In genomic region chr3:120348065-120348980, GRCh38 we compare ENCODE assay signal across 8 cellular contexts. TPM values are rescaled to one million over a fixed set of nuclear protein-coding genes. Genes with fewer than 3 reads are reported as not detected.
DNase-seq lines count a peak whose midpoint lies in the region; ATAC-seq and TF ChIP-seq lines count a peak whose summit lies in the region.

No MANE protein-coding gene starts in this region.

- intact Hi-C loops in activated CD4-positive, alpha-beta memory T cell treated with anti-CD3 and anti-CD28 coated beads for 36 hours (cut with micrococcal nuclease) = loop anchor here (1.0 to 10.0 kb wide), 11 partner anchors 69 to 1489 kb away; partner anchors contain the start of genes ARHGAP31, EAF2, GSK3B and GTF2E1
- intact Hi-C loops in naive thymus-derived CD4-positive, alpha-beta T cell (cut with micrococcal nuclease) = loop anchor here (2.0 to 10.0 kb wide), 8 partner anchors 210 to 1486 kb away; partner anchors contain the start of genes CFAP91 (in 1 of the 2), EAF2 (in 1 of the 2), IQCB1 (in 1 of the 2) and NDUFB4 (in 1 of the 2)
- intact Hi-C loops in thyroid gland (cut with DNase I) = loop anchor here (5.0 to 10.0 kb wide), 3 partner anchors 66 to 206 kb away; no protein-coding TSS in a partner anchor

- H3K4me1 ChIP-seq in endodermal cell (ENCODE audit: control insufficient read depth, insufficient read depth, low read length) (no peaks in the 10 kb centered on the region), thyroid gland (peaks cover 12 to 18% of the 10 kb centered on the region in 2 donors)
- H3K4me1 ChIP-seq in naive thymus-derived CD4-positive, alpha-beta T cell (ENCODE audit: control insufficient read depth in 2 of 2, insufficient read depth in 2 of 2, low read length in 2 of 2) = peaks cover 24 to 26% of the 10 kb centered on the region in 2 donors

- no peak for TF ChIP-seq POLR2A in thyroid gland (IDR thresholded peaks at IDR 0.05)

- H3K36me3 Mint-ChIP-seq in activated CD4-positive, alpha-beta memory T cell treated with anti-CD3 and anti-CD28 coated beads for 36 hours = peaks cover 15% of the 10 kb centered on the region
- peaks cover 4% of the 10 kb centered on the region for H3K36me3 Mint-ChIP-seq in endodermal cell (ENCODE audit: low read depth)
- peaks cover 0 to 15% (median 7%) of the 10 kb centered on the region in 5 donors for H3K36me3 Mint-ChIP-seq in naive thymus-derived CD4-positive, alpha-beta T cell

- peaks cover 51% of the 10 kb centered on the region for H3K4me1 Mint-ChIP-seq in activated CD4-positive, alpha-beta memory T cell treated with anti-CD3 and anti-CD28 coated beads for 36 hours (ENCODE audit: low read depth)
- peaks cover 10% of the 10 kb centered on the region for H3K4me1 Mint-ChIP-seq in endodermal cell
- H3K4me1 Mint-ChIP-seq in naive thymus-derived CD4-positive, alpha-beta T cell = peaks cover 41 to 63% (median 55%) of the 10 kb centered on the region in 7 donors

- POLR2A ChIA-PET in activated CD4-positive, alpha-beta memory T cell treated with anti-CD3 and anti-CD28 coated beads for 36 hours (lab: Charles Lee) = interaction anchor here (0.9 to 2.4 kb wide), 8 partner anchors 9 to 885 kb away, joined by 3 to 18 read pairs (median 3); partner anchors contain the start of genes GSK3B and TMEM39A
- POLR2A ChIA-PET in naive thymus-derived CD4-positive, alpha-beta T cell (lab: Charles Lee) = interaction anchor here (0.8 to 2.7 kb wide), 13 partner anchors 13 to 880 kb away, joined by 3 to 29 read pairs (median 5); partner anchors contain the start of genes COX17, GSK3B, GTF2E1 and NDUFB4

- H3K27me3 ChIP-seq in endodermal cell (ENCODE audit: control insufficient read depth, insufficient read depth, low read length, poor library complexity, severe bottlenecking) = peaks cover 7% of the 10 kb centered on the region
- no peaks in the 10 kb centered on the region for H3K27me3 ChIP-seq in naive thymus-derived CD4-positive, alpha-beta T cell (ENCODE audit: control insufficient read depth in 2 of 2, insufficient read depth in 2 of 2, low read length in 2 of 2)
- no peaks in the 10 kb centered on the region for H3K27me3 ChIP-seq in thyroid gland

- no peaks in the 10 kb centered on the region for H3K27me3 Mint-ChIP-seq in activated CD4-positive, alpha-beta memory T cell treated with anti-CD3 and anti-CD28 coated beads for 36 hours
- H3K27me3 Mint-ChIP-seq in endodermal cell (ENCODE audit: insufficient read depth) = peaks cover 5% of the 10 kb centered on the region
- peaks cover 0 to 21% (median 0%) of the 10 kb centered on the region in 5 donors for H3K27me3 Mint-ChIP-seq in naive thymus-derived CD4-positive, alpha-beta T cell

- H3K27ac ChIP-seq in endodermal cell (ENCODE audit: low read depth, low read length) (peak overlapping the region; percentile 59), thyroid gland (peak overlapping the region; percentile 63 to 97 (median 90))
- peak overlapping the region; percentile 76 for H3K27ac ChIP-seq in naive thymus-derived CD4-positive, alpha-beta T cell (ENCODE audit: low read depth, low read length)

- WGBS in endodermal cell (ENCODE audit: insufficient coverage in 1 of 2, insufficient read length in 1 of 2), 2 experiments = 8 to 14% methylated on average over 22 to 40 of the region's 40 CpGs
- 10 to 11% methylated on average over 13 of the region's 40 CpGs for WGBS in thyroid gland, 2 donors

- H3K9ac ChIP-seq in endodermal cell (ENCODE audit: extremely low read depth, low read length, poor library complexity, severe bottlenecking) = peak overlapping the region; percentile 63

- H3K9me3 Mint-ChIP-seq in activated CD4-positive, alpha-beta memory T cell treated with anti-CD3 and anti-CD28 coated beads for 36 hours = no peaks in the 10 kb centered on the region
- no peaks in the 10 kb centered on the region for H3K9me3 Mint-ChIP-seq in endodermal cell
- H3K9me3 Mint-ChIP-seq in naive thymus-derived CD4-positive, alpha-beta T cell = no peaks in the 10 kb centered on the region

- H3K9me3 ChIP-seq in endodermal cell (ENCODE audit: control insufficient read depth, low read length) (no peaks in the 10 kb centered on the region), thyroid gland (no peaks in the 10 kb centered on the region)
- H3K9me3 ChIP-seq in naive thymus-derived CD4-positive, alpha-beta T cell (ENCODE audit: control insufficient read depth in 2 of 3, low read length in 3 of 3) = no peaks in the 10 kb centered on the region

- H3K27ac Mint-ChIP-seq in activated CD4-positive, alpha-beta memory T cell treated with anti-CD3 and anti-CD28 coated beads for 36 hours = peak overlapping the region; percentile 85
- no peak overlapping the region for H3K27ac Mint-ChIP-seq in endodermal cell
- H3K27ac Mint-ChIP-seq in naive thymus-derived CD4-positive, alpha-beta T cell = peak overlapping the region; percentile 85 to 93 (median 89)

- H3K4me3 ChIP-seq in AG09309 (ENCODE audit: control insufficient read depth, low read depth, low read length) (peak overlapping the region; percentile 95), endodermal cell (ENCODE audit: low read length) (peak overlapping the region; percentile 89), thyroid gland (replicated peaks in 1 of 3) (peak overlapping the region; percentile 51 to 76 (median 52))
- peak overlapping the region; percentile 91 for H3K4me3 ChIP-seq in naive thymus-derived CD4-positive, alpha-beta T cell (ENCODE audit: low read length)

- TF ChIP-seq CTCF in AG09309 (IDR thresholded peaks at IDR 0.05; ENCODE audit: control insufficient read depth, insufficient read depth, low read depth, low read length, missing control alignments) = no peak
- TF ChIP-seq CTCF in endodermal cell (conservative IDR thresholded peaks at IDR 0.05) = no peak
- no peak for TF ChIP-seq CTCF in thyroid gland (IDR thresholded peaks at IDR 0.05)

- peak; percentile 53 for ATAC-seq in GM18867 (IDR thresholded peaks at IDR 0.05; ENCODE audit: unreplicated experiment)
- ATAC-seq in HG03066 (IDR thresholded peaks at IDR 0.05; ENCODE audit: low read depth, unreplicated experiment) = peak; percentile 45
- peak; percentile 59 for ATAC-seq in naive thymus-derived CD4-positive, alpha-beta T cell

- CTCF ChIA-PET in activated CD4-positive, alpha-beta memory T cell treated with anti-CD3 and anti-CD28 coated beads for 36 hours (lab: Charles Lee) = interaction anchor here (0.7 to 3.0 kb wide), 6 partner anchors 9 to 456 kb away, joined by 4 to 28 read pairs (median 5); no protein-coding TSS in a partner anchor
- CTCF ChIA-PET in naive thymus-derived CD4-positive, alpha-beta T cell (lab: Charles Lee) = interaction anchor here (0.5 to 3.2 kb wide), 3 partner anchors 11 to 455 kb away, joined by 3 to 10 read pairs (median 4); no protein-coding TSS in a partner anchor

- peaks cover 3% of the 10 kb centered on the region for H3K36me3 ChIP-seq in endodermal cell (ENCODE audit: control insufficient read depth, insufficient read depth, low read length)
- peaks cover 0 to 3% (median 0%) of the 10 kb centered on the region in 3 experiments for H3K36me3 ChIP-seq in naive thymus-derived CD4-positive, alpha-beta T cell (ENCODE audit: control insufficient read depth in 2 of 3, insufficient read depth in 3 of 3, low read length in 3 of 3)
- no peaks in the 10 kb centered on the region for H3K36me3 ChIP-seq in thyroid gland

- peak overlapping the region; percentile 84 for H3K4me3 Mint-ChIP-seq in activated CD4-positive, alpha-beta memory T cell treated with anti-CD3 and anti-CD28 coated beads for 36 hours
- H3K4me3 Mint-ChIP-seq in endodermal cell = peak overlapping the region; percentile 77
- H3K4me3 Mint-ChIP-seq in naive thymus-derived CD4-positive, alpha-beta T cell = peak overlapping the region; percentile 85 to 96 (median 94)

- DNase-seq in AG09309 (ENCODE audit: low read depth) (no peak), NCI-H446 treated with DMSO at 0.1 percent for 48 hours (lab: John Stamatoyannopoulos, UW) (peak; percentile 6), endodermal cell (no peak), thyroid gland (no peak)
- DNase-seq in activated CD4-positive, alpha-beta memory T cell treated with anti-CD3 and anti-CD28 coated beads for 36 hours = peak; percentile 67
- DNase-seq in naive thymus-derived CD4-positive, alpha-beta T cell = peak in 4 of 9 donors; percentile 67 to 78 (median 75)

RNA-seq across cellular contexts. Expression of gene LRRC58, which starts 0.8 kb away (rescaled TPM):
- total RNA-seq in activated CD4-positive, alpha-beta memory T cell treated with anti-CD3 and anti-CD28 coated beads for 36 hours = 10 to 100 TPM; 16.2 to 16.9 TPM
- 10 to 100 TPM; 16.0 to 20.5 TPM for total RNA-seq in endodermal cell
- 17.6 TPM for polyA plus RNA-seq in endodermal cell (2013, experiment 1 of 2)
- 17.5 TPM for polyA plus RNA-seq in endodermal cell (2013, experiment 2 of 2)
- total RNA-seq in naive thymus-derived CD4-positive, alpha-beta T cell = 10 to 100 TPM; 12.3 to 24.1 (median 20.8) TPM
- polyA plus RNA-seq in naive thymus-derived CD4-positive, alpha-beta T cell = 10 to 100 TPM in 1 of 2 donors, 1 to 10 TPM in 1; 8.1 to 10.5 TPM
- 10 to 100 TPM; 40.3 to 52.4 (median 44.6) TPM for total RNA-seq in thyroid gland

Comparison
In these comparisons a context has a peak if more than half of its experiments do, and no peak if none do; other contexts are left out.
1. DNase-seq: peak in NCI-H446 treated with DMSO at 0.1 percent for 48 hours (single experiment) and activated CD4-positive, alpha-beta memory T cell treated with anti-CD3 and anti-CD28 coated beads for 36 hours (single experiment); none in AG09309 (single experiment), endodermal cell (single experiment) and thyroid gland (0 of 2).
2. Peak in every context shown above with its lines, with median percentiles within 50 percentile points of each other: H3K4me3 ChIP-seq, ATAC-seq, H3K4me3 Mint-ChIP-seq and H3K27ac ChIP-seq.